In genomic region chr12:132986001-132986884, GRCh38 we compare ENCODE assay signal across 8 cellular contexts. TPM values are rescaled to one million over a fixed set of nuclear protein-coding genes. Genes with fewer than 3 reads are reported as not detected.
DNase-seq lines count a peak whose midpoint lies in the region; ATAC-seq and TF ChIP-seq lines count a peak whose summit lies in the region.

TSS of gene ZNF26 (plus strand) at chr12:132986367. CDS start at chr12:132986841, 474 bp downstream.

- H3K4ac ChIP-seq in H9 (ENCODE audit: low read depth, low read length) = no peak within 1 kb of the TSS

- H3K36me3 ChIP-seq in MG63 = peaks cover 24% of the 10 kb centered on the region

- H3K27ac Mint-ChIP-seq in H9 (peak within 1 kb of the TSS; percentile 87 to 93 (median 90); a peak in 4 of 7 replicates), nephron progenitor cell (peak within 1 kb of the TSS; percentile 95)
- peak within 1 kb of the TSS; percentile 98 for H3K27ac Mint-ChIP-seq in stimulated activated naive CD8-positive, alpha-beta T cell treated with anti-CD3 and anti-CD28 coated beads, Interleukin-15, amount 100 ng/mL, for 72 hours

- H3K9me3 ChIP-seq in H9 (ENCODE audit: control insufficient read depth, low read depth, low read length) = peaks cover 15% of the 10 kb centered on the region
- peaks cover 19% of the 10 kb centered on the region for H3K9me3 ChIP-seq in MG63

- H3K36me3 Mint-ChIP-seq in H9 (ENCODE audit: insufficient read depth in 1 of 3, low read depth in 3 of 3) = peaks cover 39 to 46% (median 41%) of the 10 kb centered on the region in 3 experiments
- H3K36me3 Mint-ChIP-seq in nephron progenitor cell (ENCODE audit: low read depth) = peaks cover 58% of the 10 kb centered on the region

- peak within 1 kb of the TSS; percentile 78 for H2AFZ ChIP-seq in H9 (ENCODE audit: low read length)

- peaks cover 10% of the 10 kb centered on the region for H3K23me2 ChIP-seq in H9 (ENCODE audit: insufficient read length, low read depth, low read length, poor library complexity, severe bottlenecking)

- TF ChIP-seq CTCF in H9 (conservative IDR thresholded peaks at IDR 0.05) (no peak), nephron progenitor cell (IDR thresholded peaks at IDR 0.05) (no peak)

- H3K23ac ChIP-seq in H9 (ENCODE audit: insufficient read length, low read depth, low read length) = no peak within 1 kb of the TSS

- H3K18ac ChIP-seq in H9 (ENCODE audit: insufficient read length, low read depth, low read length) = no peak within 1 kb of the TSS

- H4K5ac ChIP-seq in H9 (ENCODE audit: insufficient read length, low read depth, low read length) = no peak within 1 kb of the TSS

- H3K79me2 ChIP-seq in H9 (ENCODE audit: insufficient read depth, low read length) = peaks cover 8% of the 10 kb centered on the region; the same call in 1 of the 2 replicates

- peak; percentile 99 for ATAC-seq in stimulated activated naive CD8-positive, alpha-beta T cell treated with anti-CD3 and anti-CD28 coated beads, Interleukin-15, amount 100 ng/mL, for 72 hours

- peak within 1 kb of the TSS; percentile 92 for H3K4me2 ChIP-seq in H9 (ENCODE audit: insufficient read depth, insufficient read length, low read length)

- H2BK15ac ChIP-seq in H9 (ENCODE audit: low read depth, low read length) = no peak within 1 kb of the TSS

- peak within 1 kb of the TSS; percentile 49 for H3K14ac ChIP-seq in H9 (ENCODE audit: insufficient read depth, low read length)

- no peak within 1 kb of the TSS for H4K91ac ChIP-seq in H9 (ENCODE audit: insufficient read length, low read depth, low read length)

- peak; percentile 94 for DNase-seq in ELR (ENCODE audit: low read depth)
- peak; percentile 98 for DNase-seq in H9
- DNase-seq in MG63 = peak; percentile 92
- peak; percentile 97 for DNase-seq in SHP77 treated with DMSO at 0.1 percent for 48 hours (lab: John Stamatoyannopoulos, UW)
- DNase-seq in activated effector memory CD4-positive, alpha-beta T cell treated with anti-CD3 and anti-CD28 coated beads, Interleukin-2, amount 50 U/mL, for 16 hours = peak; percentile 95
- DNase-seq in fibroblast of the conjunctiva (ENCODE audit: low read depth) = peak; percentile 70
- DNase-seq in nephron progenitor cell = peak; percentile 83
- peak; percentile 81 to 88 for DNase-seq in stimulated activated naive CD8-positive, alpha-beta T cell treated with anti-CD3 and anti-CD28 coated beads, Interleukin-15, amount 100 ng/mL, for 72 hours

- H3K9me3 Mint-ChIP-seq in H9 = peaks cover 71 to 72% of the 10 kb centered on the region in 2 experiments
- H3K9me3 Mint-ChIP-seq in nephron progenitor cell = peaks cover 86% of the 10 kb centered on the region
- peaks cover 25% of the 10 kb centered on the region in 2 donors for H3K9me3 Mint-ChIP-seq in stimulated activated naive CD8-positive, alpha-beta T cell treated with anti-CD3 and anti-CD28 coated beads, Interleukin-15, amount 100 ng/mL, for 72 hours

- H2BK20ac ChIP-seq in H9 (ENCODE audit: low read depth, low read length, poor library complexity, severe bottlenecking) = no peak within 1 kb of the TSS

- peak within 1 kb of the TSS; percentile 87 to 92 for H3K4me3 Mint-ChIP-seq in H9
- H3K4me3 Mint-ChIP-seq in nephron progenitor cell = peak within 1 kb of the TSS; percentile 94
- H3K4me3 Mint-ChIP-seq in stimulated activated naive CD8-positive, alpha-beta T cell treated with anti-CD3 and anti-CD28 coated beads, Interleukin-15, amount 100 ng/mL, for 72 hours = peak within 1 kb of the TSS; percentile 72 to 87

- no peak within 1 kb of the TSS for H2BK5ac ChIP-seq in H9 (ENCODE audit: insufficient read length, low read length)

- H2BK12ac ChIP-seq in H9 (ENCODE audit: insufficient read length, low read depth, low read length) = no peak within 1 kb of the TSS

- no peak within 1 kb of the TSS for H3T11ph ChIP-seq in H9 (ENCODE audit: low read length)

- no peaks in the 10 kb centered on the region for H3K27me3 ChIP-seq in H9 (ENCODE audit: insufficient read depth, low read length)
- no peaks in the 10 kb centered on the region for H3K27me3 ChIP-seq in MG63

- peak within 1 kb of the TSS; percentile 70 for H3K4me3 ChIP-seq in MG63

- no peak within 1 kb of the TSS for H2BK120ac ChIP-seq in H9 (ENCODE audit: low read depth, low read length, poor library complexity, severe bottlenecking)

- no peak within 1 kb of the TSS for H2AK5ac ChIP-seq in H9 (ENCODE audit: insufficient read length, low read length)

- H3K9ac ChIP-seq in H9 (ENCODE audit: extremely low read depth, insufficient read length, low read length) = peak within 1 kb of the TSS; percentile 80

- WGBS in H9 (ENCODE audit: extremely low coverage, insufficient read length, low lambda C conversion rate) = no CpG with 5 or more reads among the region's 76 CpGs

- no peak within 1 kb of the TSS for H3K56ac ChIP-seq in H9 (ENCODE audit: insufficient read length, low read depth, low read length)

- H4K20me1 ChIP-seq in H9 (ENCODE audit: control insufficient read depth, insufficient read depth, insufficient read length) = no peaks in the 10 kb centered on the region

- no peaks in the 10 kb centered on the region for H3K4me1 ChIP-seq in H9 (ENCODE audit: insufficient read depth, low read length)

- H3K4me1 Mint-ChIP-seq in H9 (peaks cover 10 to 13% of the 10 kb centered on the region in 2 experiments), nephron progenitor cell (peaks cover 18% of the 10 kb centered on the region)
- peaks cover 28% of the 10 kb centered on the region for H3K4me1 Mint-ChIP-seq in stimulated activated naive CD8-positive, alpha-beta T cell treated with anti-CD3 and anti-CD28 coated beads, Interleukin-15, amount 100 ng/mL, for 72 hours

- no peak within 1 kb of the TSS for H3K27ac ChIP-seq in H9 (ENCODE audit: insufficient read length, low read depth, low read length)

- no peaks in the 10 kb centered on the region for H3K79me1 ChIP-seq in H9 (ENCODE audit: insufficient read depth, low read depth, low read length, poor library complexity, severe bottlenecking)

- no peaks in the 10 kb centered on the region; the same call in 1 of the 2 replicates for H3K27me3 Mint-ChIP-seq in H9 (ENCODE audit: low read depth)
- H3K27me3 Mint-ChIP-seq in nephron progenitor cell (ENCODE audit: low read depth, poor library complexity) = peaks cover 5% of the 10 kb centered on the region
- no peaks in the 10 kb centered on the region for H3K27me3 Mint-ChIP-seq in stimulated activated naive CD8-positive, alpha-beta T cell treated with anti-CD3 and anti-CD28 coated beads, Interleukin-15, amount 100 ng/mL, for 72 hours

- no peak within 1 kb of the TSS for H4K8ac ChIP-seq in H9 (replicated peaks; ENCODE audit: insufficient read length, low read depth, low read length)

RNA-seq across cellular contexts. Expression of gene ZNF26, which starts in this region (rescaled TPM):
- 13.2 and 16.9 TPM in 2 replicates for total RNA-seq in H9 (2021)
- 10.5 and 10.9 TPM in 2 replicates for total RNA-seq in MG63 (2014; rRNA removed; shearing (Covaris generic); ENCODE audit: low replicate concordance)
